9 cellular contexts compared by ENCODE assay signal in the genomic region with DNA sequence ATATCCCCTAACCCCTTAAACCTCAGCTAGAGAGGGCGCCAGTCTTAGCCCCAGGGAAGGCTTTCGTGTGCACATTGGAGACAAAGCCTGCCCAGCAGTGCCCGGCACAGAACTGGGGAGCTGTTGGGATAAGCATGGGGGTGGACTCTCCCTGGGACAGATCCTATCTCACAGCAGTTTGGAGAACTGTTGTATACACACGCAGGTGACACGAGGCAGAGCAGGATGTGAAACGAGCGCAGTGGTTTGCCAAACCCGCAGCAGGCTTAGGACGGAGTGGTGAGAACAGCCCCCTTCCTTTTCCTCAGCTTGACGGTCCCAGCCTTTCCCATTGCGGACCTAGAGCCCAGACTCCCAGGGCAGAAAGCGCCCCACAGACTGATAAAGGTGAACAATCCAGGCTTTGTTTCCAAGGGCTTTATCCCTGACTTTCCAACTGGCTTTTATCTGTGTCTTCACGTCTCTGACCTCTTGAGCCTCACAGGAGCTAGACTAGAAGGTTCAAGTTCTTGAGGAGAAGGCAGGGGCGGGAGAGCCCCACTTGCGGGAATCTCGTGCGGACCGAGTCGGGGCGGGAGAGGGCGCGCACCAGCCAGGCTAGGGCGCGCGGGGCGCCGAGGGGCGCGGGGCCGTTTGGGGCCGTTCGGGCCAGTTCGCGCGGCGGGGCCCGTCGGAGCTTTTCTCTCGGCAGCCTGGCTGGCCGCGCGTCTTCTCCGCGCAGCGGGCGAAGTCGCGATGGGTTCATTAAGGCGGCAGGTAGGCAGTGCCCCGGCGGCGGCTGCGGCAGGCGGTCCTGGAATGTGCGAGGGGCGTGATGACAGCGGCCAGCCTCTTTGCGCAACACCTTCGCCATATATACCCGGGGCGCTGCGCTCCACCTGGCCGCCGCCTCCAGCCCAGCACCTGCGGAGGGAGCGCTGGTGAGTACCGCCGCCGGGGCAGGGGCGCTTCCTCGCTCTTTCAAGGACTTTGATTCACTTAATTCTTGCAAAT. TPM values are rescaled to one million over a fixed set of nuclear protein-coding genes. Genes with fewer than 3 reads are reported as not detected.
DNase-seq lines count a peak whose midpoint lies in the region; ATAC-seq and TF ChIP-seq lines count a peak whose summit lies in the region.
"Had no signal": no experiment of that assay in that cellular context is flagged by ENCODE, and none has a peak within 500 bp of the region (broad histone marks: within the 10 kb centered on the region; RNA-seq: fewer than 3 reads in every experiment).

Gene SLC34A2 (plus strand): TSS at position 881 of the 993 bp plus-strand sequence. CDS start 6,650 bp downstream, outside the sequence.

- H2BK120ac ChIP-seq in H9 (ENCODE audit: low read depth, low read length, poor library complexity, severe bottlenecking), result no peak within 1 kb of the TSS

- peaks cover 16% of the 10 kb centered on the region; the same call in 1 of the 2 replicates for H3K27me3 ChIP-seq in H9 (ENCODE audit: insufficient read depth, low read length)
- peaks cover 57% of the 10 kb centered on the region for H3K27me3 ChIP-seq in iPS-20b (ENCODE audit: insufficient read depth, low read length)
- H3K27me3 ChIP-seq: vagina had no signal

- H3K27me3 Mint-ChIP-seq in H9 (ENCODE audit: low read depth), result peaks cover 53% of the 10 kb centered on the region

- H2BK20ac ChIP-seq in H9 (ENCODE audit: low read depth, low read length, poor library complexity, severe bottlenecking), result no peak within 1 kb of the TSS

- no peak within 1 kb of the TSS for H4K5ac ChIP-seq in H9 (ENCODE audit: insufficient read length, low read depth, low read length)

- in situ Hi-C loops in GM13976 (cut with MboI; ENCODE audit: low sequenced_read_pairs, unreplicated experiment), result no loop called here

- H3K9ac ChIP-seq in H9 (ENCODE audit: extremely low read depth, insufficient read length, low read length) (no peak within 1 kb of the TSS), iPS-20b (ENCODE audit: low read depth, low read length) (peak within 1 kb of the TSS; percentile 63; the same call in 1 of the 2 replicates)

- no peak within 1 kb of the TSS for H2AFZ ChIP-seq in H9 (ENCODE audit: low read length)

- no peak for ATAC-seq in HG03378 (IDR thresholded peaks at IDR 0.05; ENCODE audit: unreplicated experiment)

- DNase-seq in H9 (peak; percentile 85), NCI-H748 treated with DMSO at 0.1 percent for 48 hours (lab: John Stamatoyannopoulos, UW) (peak; percentile 17), retinal pigment epithelial cell (ENCODE audit: low read depth) (no peak), NCI-H1930 (lab: John Stamatoyannopoulos, UW) (no peak), GM13976 (ENCODE audit: low spot score) (no peak)

- H2BK5ac ChIP-seq in H9 (ENCODE audit: insufficient read length, low read length), result no peak within 1 kb of the TSS

- no CpG with 5 or more reads among the region's 71 CpGs for WGBS in H9 (ENCODE audit: extremely low coverage, insufficient read length, low lambda C conversion rate)

- no peaks in the 10 kb centered on the region for H3K9me3 Mint-ChIP-seq in H9

- H3K9me3 ChIP-seq in H9 (ENCODE audit: control insufficient read depth, low read depth, low read length) (no peaks in the 10 kb centered on the region), iPS-20b (ENCODE audit: insufficient read depth, low read depth, low read length) (no peaks in the 10 kb centered on the region)
- H3K9me3 ChIP-seq: vagina had no signal

- no peak within 1 kb of the TSS for H2AK5ac ChIP-seq in H9 (ENCODE audit: insufficient read length, low read length)

- no peak within 1 kb of the TSS for H2BK12ac ChIP-seq in H9 (ENCODE audit: insufficient read length, low read depth, low read length)

- no peaks in the 10 kb centered on the region for H4K20me1 ChIP-seq in H9 (ENCODE audit: control insufficient read depth, insufficient read depth, insufficient read length)

- H3T11ph ChIP-seq in H9 (ENCODE audit: low read length), result no peak within 1 kb of the TSS

- H3K27ac Mint-ChIP-seq in H9, result peak within 1 kb of the TSS in 1 of 3 experiments; percentile 52; a peak in 1 of 7 replicates

- peak within 1 kb of the TSS; percentile 22 for H3K18ac ChIP-seq in H9 (ENCODE audit: insufficient read length, low read depth, low read length)

- H3K4me1 ChIP-seq in H9 (ENCODE audit: insufficient read depth, low read length) (peaks cover 13% of the 10 kb centered on the region; the same call in 1 of the 2 replicates), iPS-20b (ENCODE audit: insufficient read depth, low read length) (peaks cover 22% of the 10 kb centered on the region)
- H3K4me1 ChIP-seq: vagina had no signal

- no peaks in the 10 kb centered on the region for H3K79me2 ChIP-seq in H9 (ENCODE audit: insufficient read depth, low read length)

- no peak within 1 kb of the TSS for H4K91ac ChIP-seq in H9 (ENCODE audit: insufficient read length, low read depth, low read length)

- no peaks in the 10 kb centered on the region for H3K79me1 ChIP-seq in H9 (ENCODE audit: insufficient read depth, low read depth, low read length, poor library complexity, severe bottlenecking)

- H3K27ac ChIP-seq in H9 (ENCODE audit: insufficient read length, low read depth, low read length) (no peak within 1 kb of the TSS), iPS-20b (ENCODE audit: low read length) (no peak within 1 kb of the TSS)
- H3K27ac ChIP-seq: vagina had no signal

- H3K4ac ChIP-seq in H9 (ENCODE audit: low read depth, low read length), result no peak within 1 kb of the TSS

- peak; percentile 35; the same call in 2 of the 3 replicates for TF ChIP-seq CTCF in H9 (conservative IDR thresholded peaks at IDR 0.05)
- no peak for TF ChIP-seq CTCF in retinal pigment epithelial cell (conservative IDR thresholded peaks at IDR 0.05; ENCODE audit: low read depth, low read length)
- TF ChIP-seq CTCF in GM13976 (IDR thresholded peaks at IDR 0.05; ENCODE audit: borderline replicate concordance, control extremely low read depth, extremely low read depth, insufficient read depth, missing control alignments), result no peak

- H3K36me3 ChIP-seq in iPS-20b (ENCODE audit: insufficient read depth, low read depth, low read length), result no peaks in the 10 kb centered on the region
- H3K36me3 ChIP-seq: vagina had no signal

- H3K4me3 ChIP-seq in iPS-20b (ENCODE audit: low read length) (peak within 1 kb of the TSS; percentile 70), retinal pigment epithelial cell (ENCODE audit: low read length) (peak within 1 kb of the TSS; percentile 26)
- H3K4me3 ChIP-seq: vagina had no signal

- H3K23ac ChIP-seq in H9 (ENCODE audit: insufficient read length, low read depth, low read length), result no peak within 1 kb of the TSS

- H3K14ac ChIP-seq in H9 (ENCODE audit: insufficient read depth, low read length), result peak within 1 kb of the TSS; percentile 26; the same call in 1 of the 2 replicates

- no peak within 1 kb of the TSS for H4K8ac ChIP-seq in H9 (replicated peaks; ENCODE audit: insufficient read length, low read depth, low read length)

- peak within 1 kb of the TSS; percentile 41 for H3K4me2 ChIP-seq in H9 (ENCODE audit: insufficient read depth, insufficient read length, low read length)

- peaks cover 33 to 43% of the 10 kb centered on the region in 2 experiments for H3K4me1 Mint-ChIP-seq in H9

- H2BK15ac ChIP-seq in H9 (ENCODE audit: low read depth, low read length), result no peak within 1 kb of the TSS

- H3K4me3 Mint-ChIP-seq in H9, result peak within 1 kb of the TSS; percentile 61 to 76

- no peak within 1 kb of the TSS for H3K56ac ChIP-seq in H9 (ENCODE audit: insufficient read length, low read depth, low read length)

- peaks cover 6% of the 10 kb centered on the region for H3K23me2 ChIP-seq in H9 (ENCODE audit: insufficient read length, low read depth, low read length, poor library complexity, severe bottlenecking)

- no peaks in the 10 kb centered on the region for H3K36me3 Mint-ChIP-seq in H9 (ENCODE audit: insufficient read depth in 1 of 3, low read depth in 3 of 3)

RNA-seq across cellular contexts. Expression of gene SLC34A2, which starts in this region (rescaled TPM):
- total RNA-seq in H9 (2021), result 0.35 and 0.57 TPM in 2 replicates
- total RNA-seq: RPMI7951, vagina had no signal

Comparison
In these comparisons a context has a peak if more than half of its experiments do, and no peak if none do; other contexts are left out.
1. Peak in DNase-seq and H3K4me2 ChIP-seq in H9; RNA of the gene not detected or under 1 TPM.